In genomic region chr2:38152913-38153312, GRCh38 we compare ENCODE assay signal across 26 cellular contexts.
"Had no signal": no experiment of that assay in that cellular context is flagged by ENCODE, and none has a peak within 500 bp of the region (broad histone marks: within the 10 kb centered on the region; RNA-seq: fewer than 3 reads in every experiment).

No MANE protein-coding gene starts in this region.

- H2AFZ ChIP-seq: neural progenitor cell, parathyroid adenoma had no signal

- ATAC-seq: natural killer cell; psoas muscle; right cardiac atrium; right lobe of liver; stimulated activated effector memory CD8-positive, alpha-beta T cell treated with anti-CD3 and anti-CD28 coated beads, Interleukin-12 subunit alpha, Interleukin-12 subunit beta, amount 100 ng/mL, for 72 hours; stimulated activated naive B cell treated with anti-CD40 and anti-IgM and Interleukin-4, amounts not matched to agents 10 μg/mL and 1 μg/mL and 100 μg/mL, for 72 hours had no signal

- H3K27ac ChIP-seq: neural progenitor cell, ovary, parathyroid adenoma, psoas muscle, right lobe of liver, sigmoid colon, thoracic aorta, thyroid gland, tibial nerve, vagina had no signal

- H3K4me3 ChIP-seq: neural progenitor cell, ovary, psoas muscle, right lobe of liver, sigmoid colon, stomach, thoracic aorta, thyroid gland, tibial nerve, upper lobe of left lung, vagina had no signal

- DNase-seq: natural killer cell; occipital lobe; ovary; posterior cingulate gyrus; psoas muscle; right cardiac atrium; right lobe of liver; sigmoid colon; small intestine; stimulated activated CD4-positive, alpha-beta T cell treated with anti-CD3 and anti-CD28 coated beads, Interleukin-15, amount 100 ng/mL, for 24 hours; stimulated activated CD4-positive, alpha-beta T cell treated with anti-CD3 and anti-CD28 coated beads, Interleukin-2, amount 100 ng/mL, for 24 hours; stimulated activated CD4-positive, alpha-beta T cell treated with anti-CD3 and anti-CD28 coated beads, Interleukin-2, amount 100 ng/mL, for 48 hours; stimulated activated CD4-positive, alpha-beta T cell treated with anti-CD3 and anti-CD28 coated beads, Interleukin-4, amount 100 ng/mL, for 24 hours; stimulated activated naive B cell treated with anti-CD40 and anti-IgM and Interleukin-4, amounts not matched to agents 10 μg/mL and 1 μg/mL and 100 μg/mL, for 72 hours; stimulated activated naive CD4-positive, alpha-beta T cell treated with Interleukin-2 at 50 U/mL for 16 hours; stomach; thyroid gland; trophoblast cell; upper lobe of left lung had no signal

- H3K4me1 ChIP-seq: neural progenitor cell, parathyroid adenoma, psoas muscle, sigmoid colon had no signal

- H3K27me3 ChIP-seq: neural progenitor cell, ovary, right lobe of liver, sigmoid colon, stomach, thyroid gland, tibial nerve, upper lobe of left lung, vagina had no signal

- H3K9ac ChIP-seq: neural progenitor cell, parathyroid adenoma had no signal

- H3K79me2 ChIP-seq: parathyroid adenoma had no signal

- H3K36me3 ChIP-seq: neural progenitor cell, ovary, right lobe of liver, sigmoid colon, stomach, thoracic aorta, thyroid gland, tibial nerve, upper lobe of left lung, vagina had no signal

- H3K9me3 ChIP-seq: ovary, psoas muscle, right lobe of liver, sigmoid colon, stomach, thoracic aorta, thyroid gland, tibial nerve, upper lobe of left lung, vagina had no signal

- H3K4me2 ChIP-seq: neural progenitor cell had no signal

- FAIRE-seq: small intestine, urothelium cell line had no signal
